8 cellular contexts compared by ENCODE assay signal in genomic region chr2:65383571-65384488, GRCh38. TPM values are rescaled to one million over a fixed set of nuclear protein-coding genes. Genes with fewer than 3 reads are reported as not detected.
A peak's percentile ranks its signal among the peaks of the same experiment; 100 is the strongest.
DNase-seq lines count a peak whose midpoint lies in the region; ATAC-seq, FAIRE-seq and TF ChIP-seq lines count a peak whose summit lies in the region.

No MANE protein-coding gene starts in this region.

- TF ChIP-seq CTCF in RWPE1 (conservative IDR thresholded peaks at IDR 0.05; ENCODE audit: low read depth) (no peak), esophagus muscularis mucosa (IDR thresholded peaks at IDR 0.05) (no peak), pancreas (IDR thresholded peaks at IDR 0.05) (no peak)

- H3K4me2 ChIP-seq in BLaER1 treated with 17β-estradiol and CSF1 and Interleukin-3, amounts not matched to agents 10 nM and 100 nM: peak overlapping the region; percentile 69 to 95 (median 89)

- WGBS in esophagus muscularis mucosa: 75% methylated on average over 17 of the region's 17 CpGs
- 17 to 21% methylated on average over 17 of the region's 17 CpGs for WGBS in pancreas, 2 donors

- H3K9me3 ChIP-seq in BLaER1 treated with 17β-estradiol and CSF1 and Interleukin-3, amounts not matched to agents 10 nM and 100 nM (replicated peaks in 1 of 11): no peaks in the 10 kb centered on the region
- H3K9me3 ChIP-seq in esophagus muscularis mucosa (no peaks in the 10 kb centered on the region), pancreas (no peaks in the 10 kb centered on the region)

- FAIRE-seq in pancreas (lab: Jason Lieb, UNC): no peak

- intact Hi-C loops in esophagus muscularis mucosa (cut with DNase I): loop anchor here (5.0 to 10.0 kb wide), 2 partner anchors 48 to 171 kb away; partner anchors contain the start of gene SPRED2
- intact Hi-C loops in pancreas (cut with DNase I): loop anchor here in 1 of 3 donors (10.0 kb wide), 1 partner anchor 51 kb away; the partner anchor contains the start of gene SPRED2

- CTCF ChIA-PET in RWPE1 (lab: Yijun Ruan, JAX): interaction anchor here (0.8 kb wide), 1 partner anchor 48 kb away, joined by 3 read pairs; no protein-coding TSS in a partner anchor

- ATAC-seq in pancreas: peak in 3 of 4 donors; percentile 31 to 51 (median 38)
- ATAC-seq in GM18519 (IDR thresholded peaks at IDR 0.05; ENCODE audit: low FRiP score, unreplicated experiment): no peak
- ATAC-seq in GM18858 (IDR thresholded peaks at IDR 0.05; ENCODE audit: unreplicated experiment): no peak

- POLR2A ChIA-PET in RWPE1 (lab: Yijun Ruan, JAX; ENCODE audit: low non-redundant PET): interaction anchor here (0.5 kb wide), 1 partner anchor 23 kb away, joined by 10 read pairs; no protein-coding TSS in a partner anchor

- H3K27me3 ChIP-seq in BLaER1 treated with 17β-estradiol and CSF1 and Interleukin-3, amounts not matched to agents 10 nM and 100 nM: no peaks in the 10 kb centered on the region
- no peaks in the 10 kb centered on the region for H3K27me3 ChIP-seq in esophagus muscularis mucosa
- H3K27me3 ChIP-seq in pancreas: no peaks in the 10 kb centered on the region

- peak overlapping the region in 9 of 11 experiments; percentile 5 to 53 (median 26); a peak in 13 of 22 replicates for H3K9ac ChIP-seq in BLaER1 treated with 17β-estradiol and CSF1 and Interleukin-3, amounts not matched to agents 10 nM and 100 nM

- H4K20me1 ChIP-seq in BLaER1 treated with 17β-estradiol and CSF1 and Interleukin-3, amounts not matched to agents 10 nM and 100 nM: peaks cover 82 to 100% (median 98%) of the 10 kb centered on the region in 11 experiments

- TF ChIP-seq POLR2A in esophagus muscularis mucosa (IDR thresholded peaks at IDR 0.05; ENCODE audit: low read depth): no peak

- DNase-seq in RWPE1 (ENCODE audit: low spot score) (no peak), esophagus muscularis mucosa (ENCODE audit: extremely low spot score) (no peak), pancreas (peak in 3 of 6 donors; percentile 34 to 63 (median 40)), AML-193 (lab: John Stamatoyannopoulos, UW) (no peak), SHP77 (lab: John Stamatoyannopoulos, UW) (no peak)

- H3K4me1 ChIP-seq in BLaER1 treated with 17β-estradiol and CSF1 and Interleukin-3, amounts not matched to agents 10 nM and 100 nM: peaks cover 67 to 94% (median 81%) of the 10 kb centered on the region in 10 experiments
- H3K4me1 ChIP-seq in esophagus muscularis mucosa (peaks cover 27 to 52% (median 46%) of the 10 kb centered on the region in 4 donors), pancreas (peaks cover 24 to 35% (median 29%) of the 10 kb centered on the region in 3 donors)

- peak overlapping the region in 9 of 11 experiments; percentile 1 to 58 (median 50); a peak in 14 of 22 replicates for H3K27ac ChIP-seq in BLaER1 treated with 17β-estradiol and CSF1 and Interleukin-3, amounts not matched to agents 10 nM and 100 nM
- peak overlapping the region; percentile 85 for H3K27ac ChIP-seq in RWPE1
- H3K27ac ChIP-seq in esophagus muscularis mucosa (replicated peaks in 1 of 4): peak overlapping the region; percentile 50 to 72 (median 60)
- peak overlapping the region; percentile 64 to 76 (median 71) for H3K27ac ChIP-seq in pancreas

- peak overlapping the region in 3 of 10 experiments; percentile 17 to 41 (median 24); a peak in 6 of 20 replicates for H3K4me3 ChIP-seq in BLaER1 treated with 17β-estradiol and CSF1 and Interleukin-3, amounts not matched to agents 10 nM and 100 nM
- H3K4me3 ChIP-seq in esophagus muscularis mucosa (peak overlapping the region in 1 of 4 donors; percentile 37), pancreas (no peak overlapping the region)

- H3K36me3 ChIP-seq in BLaER1 treated with 17β-estradiol and CSF1 and Interleukin-3, amounts not matched to agents 10 nM and 100 nM: peaks cover 0 to 22% (median 6%) of the 10 kb centered on the region in 11 experiments; a peak in 9 of 22 replicates
- H3K36me3 ChIP-seq in esophagus muscularis mucosa: no peaks in the 10 kb centered on the region
- H3K36me3 ChIP-seq in pancreas: no peaks in the 10 kb centered on the region

- TF ChIP-seq EP300 in esophagus muscularis mucosa (IDR thresholded peaks at IDR 0.05): no peak

RNA-seq across cellular contexts. Expression of gene SPRED2, which starts 48.6 kb away (rescaled TPM):
- total RNA-seq in esophagus muscularis mucosa (10 to 100 TPM; 17.4 to 25.6 (median 18.7) TPM), pancreas (10 to 100 TPM; 13.8 to 20.0 (median 16.3) TPM)
- polyA plus RNA-seq in pancreas: 10 to 100 TPM in 1 of 2 donors, 1 to 10 TPM in 1; 6.2 to 12.2 TPM

Comparison
In these comparisons a context has a peak if more than half of its experiments do, and no peak if none do; other contexts are left out.
1. ATAC-seq: peak in pancreas (3 of 4); none in GM18519 (single experiment) and GM18858 (single experiment).
2. Peak in every context shown above with its lines, with median percentiles within 50 percentile points of each other: H3K27ac ChIP-seq.